26 cellular contexts compared by ENCODE assay signal in the genomic region with DNA sequence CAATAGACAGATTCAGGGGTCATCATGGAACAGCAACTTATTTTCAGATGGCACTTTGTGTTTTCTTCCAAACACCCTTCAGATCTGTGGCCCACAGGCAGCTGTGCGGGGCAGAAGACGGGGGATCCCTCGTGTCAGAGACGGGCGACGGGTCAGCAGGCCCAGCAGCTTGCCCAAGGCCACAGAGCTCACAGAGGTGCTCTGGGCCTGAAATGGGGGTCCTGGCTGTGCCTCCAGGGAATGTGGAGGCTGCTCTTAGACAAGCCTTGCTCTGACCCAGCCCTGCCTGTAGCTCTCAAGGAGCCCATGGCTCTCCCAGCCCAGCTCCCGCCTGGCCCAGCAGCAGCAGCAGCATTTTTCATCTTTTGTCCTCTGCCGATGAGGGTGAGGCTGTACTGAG.
"Had no signal": no experiment of that assay in that cellular context is flagged by ENCODE, and none has a peak within 500 bp of the region (broad histone marks: within the 10 kb centered on the region; RNA-seq: fewer than 3 reads in every experiment).

No MANE protein-coding gene starts in this region.

- H3K4me1 ChIP-seq: lower lobe of right lung, parathyroid adenoma, suprapubic skin had no signal

- H3K27me3 Mint-ChIP-seq: memory B cell, type B pancreatic cell had no signal

- H3K79me2 ChIP-seq: hepatocyte, parathyroid adenoma had no signal

- FAIRE-seq: endometrium, urothelium cell line had no signal

- DNase-seq: caudate nucleus; cortex of kidney; effector CD8-positive, alpha-beta T cell; head of caudate nucleus; kidney glomerular epithelial cell; stimulated activated CD4-positive, alpha-beta T cell treated with anti-CD3 and anti-CD28 coated beads, Interleukin-4, amount 100 ng/mL, for 1 hour; stimulated activated CD8-positive, alpha-beta memory T cell treated with anti-CD3 and anti-CD28 coated beads, Interleukin-4, amount 100 ng/mL, for 48 hours; stimulated activated naive CD8-positive, alpha-beta T cell treated with anti-CD3 and anti-CD28 coated beads, Interleukin-15, Interleukin-2, amounts not matched to agents 100 U/mL and 50 U/mL, for 24 hours; thyroid gland had no signal

- ATAC-seq: gastroesophageal sphincter; left lobe of liver; lower lobe of right lung; stimulated activated effector memory CD8-positive, alpha-beta T cell treated with anti-CD3 and anti-CD28 coated beads, Interleukin-12 subunit alpha, Interleukin-12 subunit beta, amount 100 ng/mL, for 72 hours; stimulated activated naive CD8-positive, alpha-beta T cell treated with anti-CD3 and anti-CD28 coated beads, Interleukin-15, Interleukin-2, amounts not matched to agents 100 U/mL and 50 U/mL, for 24 hours had no signal

- H3K4me3 Mint-ChIP-seq: memory B cell; mesothelial cell of epicardium; nephron; stimulated activated effector memory CD8-positive, alpha-beta T cell treated with anti-CD3 and anti-CD28 coated beads, Interleukin-12 subunit alpha, Interleukin-12 subunit beta, amount 100 ng/mL, for 72 hours; type B pancreatic cell had no signal

- H3K27ac Mint-ChIP-seq: mesothelial cell of epicardium; nephron; stimulated activated effector memory CD8-positive, alpha-beta T cell treated with anti-CD3 and anti-CD28 coated beads, Interleukin-12 subunit alpha, Interleukin-12 subunit beta, amount 100 ng/mL, for 72 hours; type B pancreatic cell had no signal

- H3K4me2 ChIP-seq: hepatocyte, smooth muscle cell had no signal

- H3K9me3 ChIP-seq: suprapubic skin, thyroid gland had no signal

- H3K9me3 Mint-ChIP-seq: memory B cell; mesothelial cell of epicardium; nephron; stimulated activated effector memory CD8-positive, alpha-beta T cell treated with anti-CD3 and anti-CD28 coated beads, Interleukin-12 subunit alpha, Interleukin-12 subunit beta, amount 100 ng/mL, for 72 hours; type B pancreatic cell had no signal

- H3K27ac ChIP-seq: epithelial cell of prostate, esophagus muscularis mucosa, gastroesophageal sphincter, hepatocyte, lower lobe of right lung, parathyroid adenoma, suprapubic skin, thyroid gland had no signal

- H3K36me3 Mint-ChIP-seq: stimulated activated effector memory CD8-positive, alpha-beta T cell treated with anti-CD3 and anti-CD28 coated beads, Interleukin-12 subunit alpha, Interleukin-12 subunit beta, amount 100 ng/mL, for 72 hours had no signal

- H3K9ac ChIP-seq: parathyroid adenoma had no signal

- H3K4me1 Mint-ChIP-seq: nephron; stimulated activated effector memory CD8-positive, alpha-beta T cell treated with anti-CD3 and anti-CD28 coated beads, Interleukin-12 subunit alpha, Interleukin-12 subunit beta, amount 100 ng/mL, for 72 hours had no signal

- H3K27me3 ChIP-seq: dorsolateral prefrontal cortex, esophagus muscularis mucosa, gastroesophageal sphincter, hepatocyte, suprapubic skin, thyroid gland had no signal

- H2AFZ ChIP-seq: hepatocyte, parathyroid adenoma had no signal

- H3K4me3 ChIP-seq: dorsolateral prefrontal cortex, esophagus muscularis mucosa, gastroesophageal sphincter, hepatocyte, lower lobe of right lung, smooth muscle cell, suprapubic skin, thyroid gland had no signal
